ENCODE assay signal across 8 cellular contexts in genomic region chr12:49367381-49368239, GRCh38. TPM values are rescaled to one million over a fixed set of nuclear protein-coding genes. Genes with fewer than 3 reads are reported as not detected.
DNase-seq lines count a peak whose midpoint lies in the region; ATAC-seq and TF ChIP-seq lines count a peak whose summit lies in the region.

Gene SPATS2 (plus strand): TSS chr12:49367462. CDS start chr12:49461013, 93,551 bp downstream.

- H3K27ac Mint-ChIP-seq in stimulated activated naive CD8-positive, alpha-beta T cell treated with anti-CD3 and anti-CD28 coated beads, Interleukin-15, amount 100 ng/mL, for 72 hours: peak within 1 kb of the TSS; percentile 98

- H3K4me3 Mint-ChIP-seq in activated T-cell treated with anti-CD3 and anti-CD28 coated beads, Interleukin-2, amount 50 U/mL, for 4 hours: peak within 1 kb of the TSS; percentile 96
- H3K4me3 Mint-ChIP-seq in stimulated activated naive CD8-positive, alpha-beta T cell treated with anti-CD3 and anti-CD28 coated beads, Interleukin-15, amount 100 ng/mL, for 72 hours: peak within 1 kb of the TSS; percentile 78 to 84

- H3K27me3 ChIP-seq in breast epithelium (no peaks in the 10 kb centered on the region), kidney epithelial cell (ENCODE audit: control insufficient read depth, insufficient read depth, low read length) (no peaks in the 10 kb centered on the region)

- ATAC-seq in activated T-cell treated with anti-CD3 and anti-CD28 coated beads, Interleukin-2, amount 50 U/mL, for 4 hours: peak in 1 of 2 donors; percentile 2
- no peak for ATAC-seq in stimulated activated naive CD8-positive, alpha-beta T cell treated with anti-CD3 and anti-CD28 coated beads, Interleukin-15, amount 100 ng/mL, for 72 hours
- no peak for ATAC-seq in HG02840 (IDR thresholded peaks at IDR 0.05; ENCODE audit: low FRiP score, unreplicated experiment)

- no peaks in the 10 kb centered on the region for H3K9me3 ChIP-seq in breast epithelium

- peaks cover 28% of the 10 kb centered on the region for H3K4me1 Mint-ChIP-seq in activated T-cell treated with anti-CD3 and anti-CD28 coated beads, Interleukin-2, amount 50 U/mL, for 4 hours (ENCODE audit: low read depth)
- peaks cover 44% of the 10 kb centered on the region for H3K4me1 Mint-ChIP-seq in stimulated activated naive CD8-positive, alpha-beta T cell treated with anti-CD3 and anti-CD28 coated beads, Interleukin-15, amount 100 ng/mL, for 72 hours

- H3K4me3 ChIP-seq in breast epithelium: peak within 1 kb of the TSS; percentile 84 to 90 (median 86)
- peak within 1 kb of the TSS; percentile 86 for H3K4me3 ChIP-seq in kidney epithelial cell (ENCODE audit: low read depth, low read length)

- peaks cover 2% of the 10 kb centered on the region for H3K36me3 Mint-ChIP-seq in activated T-cell treated with anti-CD3 and anti-CD28 coated beads, Interleukin-2, amount 50 U/mL, for 4 hours (ENCODE audit: insufficient read depth)

- TF ChIP-seq CTCF in breast epithelium (IDR thresholded peaks at IDR 0.05) (no peak), kidney epithelial cell (IDR thresholded peaks at IDR 0.05; ENCODE audit: insufficient read depth, low read length, poor library complexity, severe bottlenecking) (no peak)

- H3K27ac ChIP-seq in breast epithelium: peak within 1 kb of the TSS; percentile 91 to 93

- H3K36me3 ChIP-seq in breast epithelium (no peaks in the 10 kb centered on the region), kidney epithelial cell (ENCODE audit: control insufficient read depth, insufficient read depth, low read length) (no peaks in the 10 kb centered on the region)

- no peaks in the 10 kb centered on the region for H3K4me1 ChIP-seq in breast epithelium

- no peaks in the 10 kb centered on the region for H3K9me3 Mint-ChIP-seq in activated T-cell treated with anti-CD3 and anti-CD28 coated beads, Interleukin-2, amount 50 U/mL, for 4 hours
- no peaks in the 10 kb centered on the region for H3K9me3 Mint-ChIP-seq in stimulated activated naive CD8-positive, alpha-beta T cell treated with anti-CD3 and anti-CD28 coated beads, Interleukin-15, amount 100 ng/mL, for 72 hours

- no peak for DNase-seq in activated T-cell treated with anti-CD3 and anti-CD28 coated beads, Interleukin-2, amount 50 U/mL, for 4 hours
- DNase-seq in activated T-cell treated with anti-CD3 and anti-CD28 coated beads for 4 hours: no peak
- peak; percentile 38 for DNase-seq in NCI-H2227 treated with DMSO at 0.1 percent for 48 hours (lab: John Stamatoyannopoulos, UW)
- DNase-seq in breast epithelium (ENCODE audit: low spot score in 2 of 2): peak; percentile 90
- no peak for DNase-seq in kidney epithelial cell (ENCODE audit: low read depth)
- no peak for DNase-seq in stimulated activated naive CD8-positive, alpha-beta T cell treated with anti-CD3 and anti-CD28 coated beads, Interleukin-15, amount 100 ng/mL, for 72 hours
- no peak for DNase-seq in T1000 (lab: John Stamatoyannopoulos, UW)

- intact Hi-C loops in breast epithelium (cut with DNase I; ENCODE audit: low total_unique reads): no loop called here

- H3K27me3 Mint-ChIP-seq in activated T-cell treated with anti-CD3 and anti-CD28 coated beads, Interleukin-2, amount 50 U/mL, for 4 hours (ENCODE audit: low read depth): no peaks in the 10 kb centered on the region
- H3K27me3 Mint-ChIP-seq in stimulated activated naive CD8-positive, alpha-beta T cell treated with anti-CD3 and anti-CD28 coated beads, Interleukin-15, amount 100 ng/mL, for 72 hours: no peaks in the 10 kb centered on the region

- TF ChIP-seq POLR2A in breast epithelium (IDR thresholded peaks at IDR 0.05): peak; percentile 30

RNA-seq across cellular contexts. Expression of gene SPATS2, which starts in this region (rescaled TPM):
- total RNA-seq in activated T-cell treated with anti-CD3 and anti-CD28 coated beads, Interleukin-2, amount 50 U/mL, for 4 hours: 1 to 10 TPM; 6.9 to 7.2 (median 7.0) TPM
- 10 to 100 TPM; 13.8 to 24.0 (median 22.0) TPM for total RNA-seq in breast epithelium
- 8.8 and 18.2 TPM in 2 replicates for total RNA-seq in kidney epithelial cell

Comparison
In these comparisons a context has a peak if more than half of its experiments do, and no peak if none do; other contexts are left out.
1. DNase-seq: peak in NCI-H2227 treated with DMSO at 0.1 percent for 48 hours (single experiment) and breast epithelium (2 of 2); none in activated T-cell treated with anti-CD3 and anti-CD28 coated beads, Interleukin-2, amount 50 U/mL, for 4 hours (single experiment), activated T-cell treated with anti-CD3 and anti-CD28 coated beads for 4 hours (single experiment), kidney epithelial cell (single experiment), stimulated activated naive CD8-positive, alpha-beta T cell treated with anti-CD3 and anti-CD28 coated beads, Interleukin-15, amount 100 ng/mL, for 72 hours (0 of 2) and T1000 (single experiment).